1 cellular context compared by ENCODE assay signal in genomic region chr9:133603165-133603927, GRCh38.
TF ChIP-seq lines count a peak whose summit lies in the region.

No MANE protein-coding gene starts in this region.

TF ChIP-seq in H1, 55 proteins besides CTCF, POLR2A, EP300 and RAD21:
- TF ChIP-seq YY1 (IDR thresholded peaks at IDR 0.05; ENCODE audit: low read depth, low read length) (no peak), MAX (IDR thresholded peaks at IDR 0.05) (peak; percentile 19; the same call in 1 of the 2 replicates)
